ENCODE assay signal across 1 cellular context in the genomic region with DNA sequence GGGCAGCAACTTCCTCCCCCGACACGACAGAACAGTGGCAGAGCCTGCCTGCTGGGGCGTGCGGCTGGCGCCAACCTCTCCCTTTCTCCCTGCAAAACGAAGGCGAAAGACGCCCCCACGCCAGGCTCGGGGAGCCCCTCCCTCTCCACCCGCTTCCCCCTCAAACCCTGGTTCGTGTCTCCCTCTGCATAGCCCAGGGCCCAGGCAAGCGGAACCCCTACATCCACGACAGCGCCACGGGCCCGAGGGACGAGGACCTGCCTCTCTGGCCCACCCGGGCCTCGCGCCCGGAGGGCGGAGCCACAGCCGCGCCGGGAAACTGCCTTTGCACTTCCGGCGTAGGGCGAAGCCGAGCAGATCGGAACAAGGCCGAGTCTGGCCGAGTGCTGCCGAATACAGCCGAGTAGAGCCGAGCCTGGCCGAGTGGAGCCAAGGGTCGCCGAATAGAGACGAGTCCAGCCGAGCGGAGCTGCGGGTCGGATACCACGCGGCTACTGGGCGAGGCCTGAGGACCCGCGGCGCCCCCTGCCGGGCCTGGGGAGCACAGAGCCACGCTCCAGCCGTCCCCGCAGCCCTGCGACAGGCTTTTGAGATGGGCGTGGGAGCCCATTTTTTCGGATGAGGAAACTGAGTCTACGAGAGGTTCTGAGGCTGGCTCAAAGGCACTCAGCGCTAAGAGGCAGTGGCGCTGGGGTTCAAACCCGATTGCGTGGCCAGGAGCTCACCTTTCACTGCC.
A peak's percentile ranks its signal among the peaks of the same experiment; 100 is the strongest.
TF ChIP-seq lines count a peak whose summit lies in the region.

No MANE protein-coding gene starts in this region.

TF ChIP-seq in HepG2, 621 proteins besides CTCF, POLR2A, EP300 and RAD21 (continued from another document and continues in another):
- TF ChIP-seq, protein P1, sequence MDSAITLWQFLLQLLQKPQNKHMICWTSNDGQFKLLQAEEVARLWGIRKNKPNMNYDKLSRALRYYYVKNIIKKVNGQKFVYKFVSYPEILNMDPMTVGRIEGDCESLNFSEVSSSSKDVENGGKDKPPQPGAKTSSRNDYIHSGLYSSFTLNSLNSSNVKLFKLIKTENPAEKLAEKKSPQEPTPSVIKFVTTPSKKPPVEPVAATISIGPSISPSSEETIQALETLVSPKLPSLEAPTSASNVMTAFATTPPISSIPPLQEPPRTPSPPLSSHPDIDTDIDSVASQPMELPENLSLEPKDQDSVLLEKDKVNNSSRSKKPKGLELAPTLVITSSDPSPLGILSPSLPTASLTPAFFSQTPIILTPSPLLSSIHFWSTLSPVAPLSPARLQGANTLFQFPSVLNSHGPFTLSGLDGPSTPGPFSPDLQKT (CRISPR knock-in tag; IDR thresholded peaks at IDR 0.05; ENCODE audit: borderline replicate concordance) = no peak
- no peak for TF ChIP-seq KDM6A (CRISPR knock-in tag; IDR thresholded peaks at IDR 0.05; ENCODE audit: low read depth)
- peak; percentile 51; the same call in 1 of the 2 replicates for TF ChIP-seq ZFP1 (CRISPR knock-in tag; IDR thresholded peaks at IDR 0.05)
- no peak for TF ChIP-seq NR2F1 (CRISPR knock-in tag; IDR thresholded peaks at IDR 0.05)
- peak; percentile 50 for TF ChIP-seq ZNF430 (CRISPR knock-in tag; IDR thresholded peaks at IDR 0.05)
- TF ChIP-seq SOX6 (IDR thresholded peaks at IDR 0.05) = no peak
- TF ChIP-seq SOX6 (CRISPR knock-in tag; IDR thresholded peaks at IDR 0.05) = no peak
- TF ChIP-seq PPARG (CRISPR knock-in tag; conservative IDR thresholded peaks at IDR 0.05) = no peak
- TF ChIP-seq ZNF143 (CRISPR knock-in tag; IDR thresholded peaks at IDR 0.05) = 0 out of 2 replicates have a peak, but pooled peaks have one; percentile 29
- TF ChIP-seq SMAD3 (CRISPR knock-in tag; IDR thresholded peaks at IDR 0.05) = no peak
- no peak; the same call in 1 of the 2 replicates for TF ChIP-seq NFYB (CRISPR knock-in tag; IDR thresholded peaks at IDR 0.05)
- TF ChIP-seq, protein P2, sequence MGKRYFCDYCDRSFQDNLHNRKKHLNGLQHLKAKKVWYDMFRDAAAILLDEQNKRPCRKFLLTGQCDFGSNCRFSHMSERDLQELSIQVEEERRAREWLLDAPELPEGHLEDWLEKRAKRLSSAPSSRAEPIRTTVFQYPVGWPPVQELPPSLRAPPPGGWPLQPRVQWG (CRISPR knock-in tag; IDR thresholded peaks at IDR 0.05; ENCODE audit: borderline replicate concordance, low read depth) = no peak
- peak; percentile 89 for TF ChIP-seq ZNF879 (CRISPR knock-in tag; IDR thresholded peaks at IDR 0.05)
- no peak for TF ChIP-seq ZSCAN25 (CRISPR knock-in tag; IDR thresholded peaks at IDR 0.05)
- TF ChIP-seq ZNF546 (CRISPR knock-in tag; conservative IDR thresholded peaks at IDR 0.05) = no peak; the same call in 1 of the 2 replicates
- TF ChIP-seq MXI1 (IDR thresholded peaks at IDR 0.05; ENCODE audit: borderline replicate concordance, low read depth, low read length) = peak; percentile 48; the same call in 1 of the 3 replicates
- TF ChIP-seq HNRNPUL1 (IDR thresholded peaks at IDR 0.05; ENCODE audit: low read depth, low read length) = no peak
- TF ChIP-seq TSC22D2 (CRISPR knock-in tag; IDR thresholded peaks at IDR 0.05; ENCODE audit: borderline replicate concordance) = no peak; the same call in 1 of the 2 replicates
- no peak for TF ChIP-seq MTF2 (CRISPR knock-in tag; IDR thresholded peaks at IDR 0.05; ENCODE audit: borderline replicate concordance)
- TF ChIP-seq SP2 (CRISPR knock-in tag; IDR thresholded peaks at IDR 0.05) = peak; percentile 31; the same call in 1 of the 2 replicates
- 0 out of 2 replicates have a peak, but pooled peaks have one; percentile 72 for TF ChIP-seq GATA4 (IDR thresholded peaks at IDR 0.05; ENCODE audit: borderline replicate concordance, low read depth)
- no peak for TF ChIP-seq RFX5 (IDR thresholded peaks at IDR 0.05; ENCODE audit: low read depth, low read length)
- no peak for TF ChIP-seq ZSCAN31 (CRISPR knock-in tag; IDR thresholded peaks at IDR 0.05; ENCODE audit: low read depth)
- TF ChIP-seq HMG20A (CRISPR knock-in tag; IDR thresholded peaks at IDR 0.05; ENCODE audit: borderline replicate concordance) = no peak
- no peak; the same call in 1 of the 2 replicates for TF ChIP-seq HCFC1 (IDR thresholded peaks at IDR 0.05; ENCODE audit: low read depth, low read length)
- no peak for TF ChIP-seq SRSF4 (IDR thresholded peaks at IDR 0.05; ENCODE audit: low read depth, low read length, poor library complexity, severe bottlenecking)
- TF ChIP-seq ZNF225 (CRISPR knock-in tag; IDR thresholded peaks at IDR 0.05) = no peak; the same call in 1 of the 2 replicates
- peak; percentile 92 for TF ChIP-seq POLR2G (IDR thresholded peaks at IDR 0.05; ENCODE audit: low read depth, low read length)
- TF ChIP-seq, protein P3, sequence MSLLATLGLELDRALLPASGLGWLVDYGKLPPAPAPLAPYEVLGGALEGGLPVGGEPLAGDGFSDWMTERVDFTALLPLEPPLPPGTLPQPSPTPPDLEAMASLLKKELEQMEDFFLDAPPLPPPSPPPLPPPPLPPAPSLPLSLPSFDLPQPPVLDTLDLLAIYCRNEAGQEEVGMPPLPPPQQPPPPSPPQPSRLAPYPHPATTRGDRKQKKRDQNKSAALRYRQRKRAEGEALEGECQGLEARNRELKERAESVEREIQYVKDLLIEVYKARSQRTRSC (CRISPR knock-in tag; IDR thresholded peaks at IDR 0.05; ENCODE audit: low read depth) = 0 out of 2 replicates have a peak, but pooled peaks have one; percentile 44
- TF ChIP-seq, protein P4, sequence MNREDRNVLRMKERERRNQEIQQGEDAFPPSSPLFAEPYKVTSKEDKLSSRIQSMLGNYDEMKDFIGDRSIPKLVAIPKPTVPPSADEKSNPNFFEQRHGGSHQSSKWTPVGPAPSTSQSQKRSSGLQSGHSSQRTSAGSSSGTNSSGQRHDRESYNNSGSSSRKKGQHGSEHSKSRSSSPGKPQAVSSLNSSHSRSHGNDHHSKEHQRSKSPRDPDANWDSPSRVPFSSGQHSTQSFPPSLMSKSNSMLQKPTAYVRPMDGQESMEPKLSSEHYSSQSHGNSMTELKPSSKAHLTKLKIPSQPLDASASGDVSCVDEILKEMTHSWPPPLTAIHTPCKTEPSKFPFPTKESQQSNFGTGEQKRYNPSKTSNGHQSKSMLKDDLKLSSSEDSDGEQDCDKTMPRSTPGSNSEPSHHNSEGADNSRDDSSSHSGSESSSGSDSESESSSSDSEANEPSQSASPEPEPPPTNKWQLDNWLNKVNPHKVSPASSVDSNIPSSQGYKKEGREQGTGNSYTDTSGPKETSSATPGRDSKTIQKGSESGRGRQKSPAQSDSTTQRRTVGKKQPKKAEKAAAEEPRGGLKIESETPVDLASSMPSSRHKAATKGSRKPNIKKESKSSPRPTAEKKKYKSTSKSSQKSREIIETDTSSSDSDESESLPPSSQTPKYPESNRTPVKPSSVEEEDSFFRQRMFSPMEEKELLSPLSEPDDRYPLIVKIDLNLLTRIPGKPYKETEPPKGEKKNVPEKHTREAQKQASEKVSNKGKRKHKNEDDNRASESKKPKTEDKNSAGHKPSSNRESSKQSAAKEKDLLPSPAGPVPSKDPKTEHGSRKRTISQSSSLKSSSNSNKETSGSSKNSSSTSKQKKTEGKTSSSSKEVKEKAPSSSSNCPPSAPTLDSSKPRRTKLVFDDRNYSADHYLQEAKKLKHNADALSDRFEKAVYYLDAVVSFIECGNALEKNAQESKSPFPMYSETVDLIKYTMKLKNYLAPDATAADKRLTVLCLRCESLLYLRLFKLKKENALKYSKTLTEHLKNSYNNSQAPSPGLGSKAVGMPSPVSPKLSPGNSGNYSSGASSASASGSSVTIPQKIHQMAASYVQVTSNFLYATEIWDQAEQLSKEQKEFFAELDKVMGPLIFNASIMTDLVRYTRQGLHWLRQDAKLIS (CRISPR knock-in tag; IDR thresholded peaks at IDR 0.05) = no peak
- 0 out of 2 replicates have a peak, but pooled peaks have one; percentile 41 for TF ChIP-seq ZNF775 (CRISPR knock-in tag; IDR thresholded peaks at IDR 0.05; ENCODE audit: borderline replicate concordance)
- no peak for TF ChIP-seq HNRNPH1 (optimal IDR thresholded peaks at IDR 0.05; ENCODE audit: low read depth, low read length)
- peak; percentile 52; the same call in 1 of the 2 replicates for TF ChIP-seq MXD4 (CRISPR knock-in tag; IDR thresholded peaks at IDR 0.05)
- TF ChIP-seq, protein P5, sequence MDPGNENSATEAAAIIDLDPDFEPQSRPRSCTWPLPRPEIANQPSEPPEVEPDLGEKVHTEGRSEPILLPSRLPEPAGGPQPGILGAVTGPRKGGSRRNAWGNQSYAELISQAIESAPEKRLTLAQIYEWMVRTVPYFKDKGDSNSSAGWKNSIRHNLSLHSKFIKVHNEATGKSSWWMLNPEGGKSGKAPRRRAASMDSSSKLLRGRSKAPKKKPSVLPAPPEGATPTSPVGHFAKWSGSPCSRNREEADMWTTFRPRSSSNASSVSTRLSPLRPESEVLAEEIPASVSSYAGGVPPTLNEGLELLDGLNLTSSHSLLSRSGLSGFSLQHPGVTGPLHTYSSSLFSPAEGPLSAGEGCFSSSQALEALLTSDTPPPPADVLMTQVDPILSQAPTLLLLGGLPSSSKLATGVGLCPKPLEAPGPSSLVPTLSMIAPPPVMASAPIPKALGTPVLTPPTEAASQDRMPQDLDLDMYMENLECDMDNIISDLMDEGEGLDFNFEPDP (CRISPR knock-in tag; conservative IDR thresholded peaks at IDR 0.05) = no peak
- 0 out of 2 replicates have a peak, but pooled peaks have one; percentile 79 for TF ChIP-seq MZF1 (CRISPR knock-in tag; IDR thresholded peaks at IDR 0.05; ENCODE audit: borderline replicate concordance)
- TF ChIP-seq MAFG (CRISPR knock-in tag; IDR thresholded peaks at IDR 0.05) = no peak
- TF ChIP-seq WIZ (CRISPR knock-in tag; IDR thresholded peaks at IDR 0.05) = peak; percentile 81; the same call in 1 of the 2 replicates
- peak; percentile 89 for TF ChIP-seq SSRP1 (CRISPR knock-in tag; IDR thresholded peaks at IDR 0.05)
- no peak for TF ChIP-seq TP53 (CRISPR knock-in tag; conservative IDR thresholded peaks at IDR 0.05)
- 0 out of 2 replicates have a peak, but pooled peaks have one; percentile 17 for TF ChIP-seq ZNF232 (CRISPR knock-in tag; IDR thresholded peaks at IDR 0.05; ENCODE audit: borderline replicate concordance)
- TF ChIP-seq, protein P6, sequence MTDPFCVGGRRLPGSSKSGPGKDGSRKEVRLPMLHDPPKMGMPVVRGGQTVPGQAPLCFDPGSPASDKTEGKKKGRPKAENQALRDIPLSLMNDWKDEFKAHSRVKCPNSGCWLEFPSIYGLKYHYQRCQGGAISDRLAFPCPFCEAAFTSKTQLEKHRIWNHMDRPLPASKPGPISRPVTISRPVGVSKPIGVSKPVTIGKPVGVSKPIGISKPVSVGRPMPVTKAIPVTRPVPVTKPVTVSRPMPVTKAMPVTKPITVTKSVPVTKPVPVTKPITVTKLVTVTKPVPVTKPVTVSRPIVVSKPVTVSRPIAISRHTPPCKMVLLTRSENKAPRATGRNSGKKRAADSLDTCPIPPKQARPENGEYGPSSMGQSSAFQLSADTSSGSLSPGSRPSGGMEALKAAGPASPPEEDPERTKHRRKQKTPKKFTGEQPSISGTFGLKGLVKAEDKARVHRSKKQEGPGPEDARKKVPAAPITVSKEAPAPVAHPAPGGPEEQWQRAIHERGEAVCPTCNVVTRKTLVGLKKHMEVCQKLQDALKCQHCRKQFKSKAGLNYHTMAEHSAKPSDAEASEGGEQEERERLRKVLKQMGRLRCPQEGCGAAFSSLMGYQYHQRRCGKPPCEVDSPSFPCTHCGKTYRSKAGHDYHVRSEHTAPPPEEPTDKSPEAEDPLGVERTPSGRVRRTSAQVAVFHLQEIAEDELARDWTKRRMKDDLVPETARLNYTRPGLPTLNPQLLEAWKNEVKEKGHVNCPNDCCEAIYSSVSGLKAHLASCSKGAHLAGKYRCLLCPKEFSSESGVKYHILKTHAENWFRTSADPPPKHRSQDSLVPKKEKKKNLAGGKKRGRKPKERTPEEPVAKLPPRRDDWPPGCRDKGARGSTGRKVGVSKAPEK (CRISPR knock-in tag; IDR thresholded peaks at IDR 0.05; ENCODE audit: borderline replicate concordance) = no peak
- 0 out of 2 replicates have a peak, but pooled peaks have one; percentile 8 for TF ChIP-seq ZNF235 (CRISPR knock-in tag; IDR thresholded peaks at IDR 0.05; ENCODE audit: borderline replicate concordance)
- TF ChIP-seq, protein P7, sequence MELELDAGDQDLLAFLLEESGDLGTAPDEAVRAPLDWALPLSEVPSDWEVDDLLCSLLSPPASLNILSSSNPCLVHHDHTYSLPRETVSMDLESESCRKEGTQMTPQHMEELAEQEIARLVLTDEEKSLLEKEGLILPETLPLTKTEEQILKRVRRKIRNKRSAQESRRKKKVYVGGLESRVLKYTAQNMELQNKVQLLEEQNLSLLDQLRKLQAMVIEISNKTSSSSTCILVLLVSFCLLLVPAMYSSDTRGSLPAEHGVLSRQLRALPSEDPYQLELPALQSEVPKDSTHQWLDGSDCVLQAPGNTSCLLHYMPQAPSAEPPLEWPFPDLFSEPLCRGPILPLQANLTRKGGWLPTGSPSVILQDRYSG (CRISPR knock-in tag; IDR thresholded peaks at IDR 0.05) = 0 out of 2 replicates have a peak, but pooled peaks have one; percentile 66
- no peak; the same call in 1 of the 2 replicates for TF ChIP-seq HES4 (CRISPR knock-in tag; IDR thresholded peaks at IDR 0.05; ENCODE audit: borderline replicate concordance)
- TF ChIP-seq, protein P8, sequence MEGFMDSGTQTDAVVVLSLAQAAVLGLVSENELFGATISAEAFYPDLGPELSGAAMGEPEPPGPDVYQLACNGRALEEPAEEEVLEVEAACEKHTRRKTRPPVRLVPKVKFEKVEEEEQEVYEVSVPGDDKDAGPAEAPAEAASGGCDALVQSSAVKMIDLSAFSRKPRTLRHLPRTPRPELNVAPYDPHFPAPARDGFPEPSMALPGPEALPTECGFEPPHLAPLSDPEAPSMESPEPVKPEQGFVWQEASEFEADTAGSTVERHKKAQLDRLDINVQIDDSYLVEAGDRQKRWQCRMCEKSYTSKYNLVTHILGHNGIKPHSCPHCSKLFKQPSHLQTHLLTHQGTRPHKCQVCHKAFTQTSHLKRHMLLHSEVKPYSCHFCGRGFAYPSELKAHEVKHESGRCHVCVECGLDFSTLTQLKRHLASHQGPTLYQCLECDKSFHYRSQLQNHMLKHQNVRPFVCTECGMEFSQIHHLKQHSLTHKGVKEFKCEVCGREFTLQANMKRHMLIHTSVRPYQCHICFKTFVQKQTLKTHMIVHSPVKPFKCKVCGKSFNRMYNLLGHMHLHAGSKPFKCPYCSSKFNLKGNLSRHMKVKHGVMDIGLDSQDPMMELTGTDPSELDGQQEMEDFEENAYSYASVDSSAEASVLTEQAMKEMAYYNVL (CRISPR knock-in tag; IDR thresholded peaks at IDR 0.05; ENCODE audit: borderline replicate concordance) = no peak
- TF ChIP-seq, protein P9, sequence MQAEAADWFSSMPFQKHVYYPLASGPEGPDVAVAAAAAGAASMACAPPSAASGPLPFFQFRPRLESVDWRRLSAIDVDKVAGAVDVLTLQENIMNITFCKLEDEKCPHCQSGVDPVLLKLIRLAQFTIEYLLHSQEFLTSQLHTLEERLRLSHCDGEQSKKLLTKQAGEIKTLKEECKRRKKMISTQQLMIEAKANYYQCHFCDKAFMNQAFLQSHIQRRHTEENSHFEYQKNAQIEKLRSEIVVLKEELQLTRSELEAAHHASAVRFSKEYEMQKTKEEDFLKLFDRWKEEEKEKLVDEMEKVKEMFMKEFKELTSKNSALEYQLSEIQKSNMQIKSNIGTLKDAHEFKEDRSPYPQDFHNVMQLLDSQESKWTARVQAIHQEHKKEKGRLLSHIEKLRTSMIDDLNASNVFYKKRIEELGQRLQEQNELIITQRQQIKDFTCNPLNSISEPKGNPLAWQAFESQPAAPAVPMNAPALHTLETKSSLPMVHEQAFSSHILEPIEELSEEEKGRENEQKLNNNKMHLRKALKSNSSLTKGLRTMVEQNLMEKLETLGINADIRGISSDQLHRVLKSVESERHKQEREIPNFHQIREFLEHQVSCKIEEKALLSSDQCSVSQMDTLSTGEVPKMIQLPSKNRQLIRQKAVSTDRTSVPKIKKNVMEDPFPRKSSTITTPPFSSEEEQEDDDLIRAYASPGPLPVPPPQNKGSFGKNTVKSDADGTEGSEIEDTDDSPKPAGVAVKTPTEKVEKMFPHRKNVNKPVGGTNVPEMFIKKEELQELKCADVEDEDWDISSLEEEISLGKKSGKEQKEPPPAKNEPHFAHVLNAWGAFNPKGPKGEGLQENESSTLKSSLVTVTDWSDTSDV (CRISPR knock-in tag; IDR thresholded peaks at IDR 0.05) = peak; percentile 25; the same call in 1 of the 2 replicates
